ENCODE assay signal across 8 cellular contexts in genomic region chr17:28547623-28548416, GRCh38. TPM values are rescaled to one million over a fixed set of nuclear protein-coding genes. Genes with fewer than 3 reads are reported as not detected.
DNase-seq lines count a peak whose midpoint lies in the region; ATAC-seq and TF ChIP-seq lines count a peak whose summit lies in the region.

No MANE protein-coding gene starts in this region.

- H3K9me3 Mint-ChIP-seq in activated T-helper 2 cell treated with anti-CD3 and anti-CD28 coated beads, Interferon-gamma antibody, Interleukin-2, Interleukin-4, amounts not matched to agents 10 μg/mL and 5 μg/mL and 100 μg/mL, durations not matched to agents 14 hours and 24 hours and 36 hours, result no peaks in the 10 kb centered on the region

- H3K27ac ChIP-seq in transverse colon, result peak overlapping the region in 3 of 4 donors; percentile 6 to 47 (median 27)

- peaks cover 4 to 35% (median 8%) of the 10 kb centered on the region in 4 donors for H3K4me1 ChIP-seq in transverse colon

- peaks cover 42% of the 10 kb centered on the region for H3K4me1 Mint-ChIP-seq in activated T-helper 2 cell treated with anti-CD3 and anti-CD28 coated beads, Interferon-gamma antibody, Interleukin-2, Interleukin-4, amounts not matched to agents 10 μg/mL and 5 μg/mL and 100 μg/mL, durations not matched to agents 14 hours and 24 hours and 36 hours (ENCODE audit: low read depth)

- TF ChIP-seq EP300 in transverse colon (IDR thresholded peaks at IDR 0.05; ENCODE audit: low read depth), result no peak

- H3K36me3 Mint-ChIP-seq in activated T-helper 2 cell treated with anti-CD3 and anti-CD28 coated beads, Interferon-gamma antibody, Interleukin-2, Interleukin-4, amounts not matched to agents 10 μg/mL and 5 μg/mL and 100 μg/mL, durations not matched to agents 14 hours and 24 hours and 36 hours (ENCODE audit: low read depth), result peaks cover 6% of the 10 kb centered on the region

- peak overlapping the region; percentile 74 for H3K27ac Mint-ChIP-seq in activated T-helper 2 cell treated with anti-CD3 and anti-CD28 coated beads, Interferon-gamma antibody, Interleukin-2, Interleukin-4, amounts not matched to agents 10 μg/mL and 5 μg/mL and 100 μg/mL, durations not matched to agents 14 hours and 24 hours and 36 hours

- DNase-seq in NCI-H187 (lab: John Stamatoyannopoulos, UW) (peak; percentile 28 to 46), NCI-H187 treated with DMSO at 0.1 percent for 48 hours (lab: John Stamatoyannopoulos, UW) (no peak), RPMI8226 (peak; percentile 90), foreskin fibroblast (peak; percentile 56 to 85), nucleus accumbens (lab: John Stamatoyannopoulos, UW) (peak in 38 of 56 donors; percentile 5 to 76 (median 30)), transverse colon (peak; percentile 87)
- DNase-seq in activated T-helper 2 cell treated with anti-CD3 and anti-CD28 coated beads, Interferon-gamma antibody, Interleukin-2, Interleukin-4, amounts not matched to agents 10 μg/mL and 5 μg/mL and 100 μg/mL, durations not matched to agents 14 hours and 24 hours and 36 hours (ENCODE audit: low spot score), result peak; percentile 59

- H3K4me3 ChIP-seq in foreskin fibroblast (ENCODE audit: low read depth in 1 of 2, low read length in 2 of 2), result no peak overlapping the region
- no peak overlapping the region for H3K4me3 ChIP-seq in transverse colon

- peak; percentile 33 for ATAC-seq in HG03354 (IDR thresholded peaks at IDR 0.05; ENCODE audit: poor library complexity, severe bottlenecking, unreplicated experiment)

- H3K27me3 ChIP-seq in transverse colon, result no peaks in the 10 kb centered on the region

- no peak for TF ChIP-seq POLR2A in transverse colon (IDR thresholded peaks at IDR 0.05)

- peak; percentile 91 for TF ChIP-seq CTCF in foreskin fibroblast (IDR thresholded peaks at IDR 0.05; ENCODE audit: low read depth, low read length)
- TF ChIP-seq CTCF in transverse colon (IDR thresholded peaks at IDR 0.05), result peak; percentile 88 to 93 (median 92)

- 71% methylated on average over 25 of the region's 26 CpGs; no CpG with 5 or more reads in 1 of the 2 donors for WGBS in transverse colon (ENCODE audit: low coverage in 1 of 2), 2 donors

- peaks cover 0 to 6% (median 0%) of the 10 kb centered on the region in 4 donors for H3K36me3 ChIP-seq in transverse colon

- no peaks in the 10 kb centered on the region for H3K9me3 ChIP-seq in transverse colon

- in situ Hi-C loops in transverse colon (cut with MboI; ENCODE audit: low pct_ligation_motif_present in 1 of 4, low pct_unique_long_range_greater_than_20kb in 1 of 4, low sequenced_read_pairs in 3 of 4), result no loop called here

- no peaks in the 10 kb centered on the region for H3K27me3 Mint-ChIP-seq in activated T-helper 2 cell treated with anti-CD3 and anti-CD28 coated beads, Interferon-gamma antibody, Interleukin-2, Interleukin-4, amounts not matched to agents 10 μg/mL and 5 μg/mL and 100 μg/mL, durations not matched to agents 14 hours and 24 hours and 36 hours (ENCODE audit: low read depth)

- intact Hi-C loops in activated T-helper 2 cell treated with anti-CD3 and anti-CD28 coated beads, Interferon-gamma antibody, Interleukin-2, Interleukin-4, amounts not matched to agents 10 μg/mL and 5 μg/mL and 100 μg/mL, durations not matched to agents 14 hours and 24 hours and 36 hours (cut with micrococcal nuclease), result loop anchor here (10.0 kb wide), 1 partner anchor 133 kb away; no protein-coding TSS in a partner anchor
- intact Hi-C loops in transverse colon (cut with DNase I; ENCODE audit: low total_unique reads), result loop anchor here (10.0 kb wide), 1 partner anchor 57 kb away; no protein-coding TSS in a partner anchor

- peak overlapping the region; percentile 27 for H3K4me3 Mint-ChIP-seq in activated T-helper 2 cell treated with anti-CD3 and anti-CD28 coated beads, Interferon-gamma antibody, Interleukin-2, Interleukin-4, amounts not matched to agents 10 μg/mL and 5 μg/mL and 100 μg/mL, durations not matched to agents 14 hours and 24 hours and 36 hours (ENCODE audit: low read depth)

RNA-seq across cellular contexts. Expression of gene UNC119, which starts 4.6 kb away (rescaled TPM):
- 55.3 and 63.9 TPM in 2 replicates for total RNA-seq in activated T-helper 2 cell treated with anti-CD3 and anti-CD28 coated beads, Interferon-gamma antibody, Interleukin-2, Interleukin-4, amounts not matched to agents 10 μg/mL and 5 μg/mL and 100 μg/mL, durations not matched to agents 14 hours and 24 hours and 36 hours
- total RNA-seq in transverse colon, result 10 to 100 TPM; 16.4 to 52.4 (median 32.8) TPM

RNA-seq across cellular contexts. Expression of gene PIGS, which starts 23.5 kb away (rescaled TPM):
- total RNA-seq in activated T-helper 2 cell treated with anti-CD3 and anti-CD28 coated beads, Interferon-gamma antibody, Interleukin-2, Interleukin-4, amounts not matched to agents 10 μg/mL and 5 μg/mL and 100 μg/mL, durations not matched to agents 14 hours and 24 hours and 36 hours, result 65.1 and 70.9 TPM in 2 replicates
- 100 to 1,000 TPM in 2 of 4 donors, 10 to 100 TPM in 2; 18.1 to 182 (median 87.6) TPM for total RNA-seq in transverse colon

RNA-seq across cellular contexts. Expression of gene ALDOC, which starts 28.9 kb away (rescaled TPM):
- 95.0 and 95.7 TPM in 2 replicates for total RNA-seq in activated T-helper 2 cell treated with anti-CD3 and anti-CD28 coated beads, Interferon-gamma antibody, Interleukin-2, Interleukin-4, amounts not matched to agents 10 μg/mL and 5 μg/mL and 100 μg/mL, durations not matched to agents 14 hours and 24 hours and 36 hours
- 10 to 100 TPM in 2 of 4 donors, 1 to 10 TPM in 2; 3.0 to 46.1 (median 18.7) TPM for total RNA-seq in transverse colon

RNA-seq across cellular contexts. Expression of gene FOXN1, which starts 41.7 kb away (rescaled TPM):
- total RNA-seq in activated T-helper 2 cell treated with anti-CD3 and anti-CD28 coated beads, Interferon-gamma antibody, Interleukin-2, Interleukin-4, amounts not matched to agents 10 μg/mL and 5 μg/mL and 100 μg/mL, durations not matched to agents 14 hours and 24 hours and 36 hours, result not detected in 2 replicates
- total RNA-seq in transverse colon, result under 1 TPM in 2 of 4 donors, not detected in 2; 0.14 to 0.32 TPM

RNA-seq across cellular contexts. Expression of gene SPAG5, which starts 51.0 kb away (rescaled TPM):
- total RNA-seq in activated T-helper 2 cell treated with anti-CD3 and anti-CD28 coated beads, Interferon-gamma antibody, Interleukin-2, Interleukin-4, amounts not matched to agents 10 μg/mL and 5 μg/mL and 100 μg/mL, durations not matched to agents 14 hours and 24 hours and 36 hours, result 92.5 and 98.8 TPM in 2 replicates
- 10 to 100 TPM in 3 of 4 donors, 1 to 10 TPM in 1; 8.9 to 21.5 (median 13.6) TPM for total RNA-seq in transverse colon
